ENCODE assay signal across 7 cellular contexts in genomic region chrX:89021964-89022363, GRCh38.
"Had no signal": no experiment of that assay in that cellular context is flagged by ENCODE, and none has a peak within 500 bp of the region (broad histone marks: within the 10 kb centered on the region; RNA-seq: fewer than 3 reads in every experiment).

No MANE protein-coding gene starts in this region.

- FAIRE-seq: GM12878, GM12891, GM12892, GM18507, GM19239 had no signal

- DNase-seq: GDM1, GF-D8 had no signal

- ATAC-seq: GM12878 had no signal

- H3K4me3 ChIP-seq: GM12878 had no signal
